Comparison of ENCODE assay signal across 1 cellular context in genomic region chr10:68090586-68090985, GRCh38.
TF ChIP-seq lines count a peak whose summit lies in the region.

No MANE protein-coding gene starts in this region.

TF ChIP-seq in IMR-90, 13 proteins besides CTCF, POLR2A, EP300 and RAD21 (continued from another document):
- no peak for TF ChIP-seq USF2 (IDR thresholded peaks at IDR 0.05; ENCODE audit: low read depth, low read length)
- TF ChIP-seq NFE2L2 (IDR thresholded peaks at IDR 0.05; ENCODE audit: low read depth, low read length) = no peak
- no peak for TF ChIP-seq CEBPB (IDR thresholded peaks at IDR 0.05; ENCODE audit: low read depth, low read length)
